ENCODE assay signal across 1 cellular context in genomic region chr1:26169669-26170471, GRCh38.
A peak's percentile ranks its signal among the peaks of the same experiment; 100 is the strongest.
TF ChIP-seq lines count a peak whose summit lies in the region.

Gene ZNF593 (plus strand): TSS chr1:26169908. CDS start chr1:26169984, 76 bp downstream.

TF ChIP-seq in HepG2, 621 proteins besides CTCF, POLR2A, EP300 and RAD21 (continued from another document and continues in another):
- TF ChIP-seq AHDC1 (CRISPR knock-in tag; IDR thresholded peaks at IDR 0.05; ENCODE audit: borderline replicate concordance) (no peak), KLF13 (CRISPR knock-in tag; IDR thresholded peaks at IDR 0.05) (no peak), NR2C2 (CRISPR knock-in tag; IDR thresholded peaks at IDR 0.05; ENCODE audit: borderline replicate concordance) (peak; percentile 97), ZNF609 (CRISPR knock-in tag; IDR thresholded peaks at IDR 0.05; ENCODE audit: borderline replicate concordance) (no peak), HOXD1 (CRISPR knock-in tag; IDR thresholded peaks at IDR 0.05) (peak; percentile 60; the same call in 1 of the 2 replicates), ZNF121 (CRISPR knock-in tag; IDR thresholded peaks at IDR 0.05) (no peak), NRL (CRISPR knock-in tag; IDR thresholded peaks at IDR 0.05; ENCODE audit: borderline replicate concordance) (peak; percentile 91; the same call in 1 of the 2 replicates), ARNT (IDR thresholded peaks at IDR 0.05) (no peak), ZNF512 (CRISPR knock-in tag; IDR thresholded peaks at IDR 0.05) (no peak), MNT (IDR thresholded peaks at IDR 0.05) (peak; percentile 64; the same call in 1 of the 2 replicates), SIN3A (IDR thresholded peaks at IDR 0.05; ENCODE audit: borderline replicate concordance, low read depth, low read length) (peak; percentile 94), THYN1 (CRISPR knock-in tag; IDR thresholded peaks at IDR 0.05; ENCODE audit: borderline replicate concordance, low read depth) (0 out of 2 replicates have a peak, but pooled peaks have one; percentile 83), AGO2 (optimal IDR thresholded peaks at IDR 0.05; ENCODE audit: low read depth, low read length) (peak; percentile 72), FOXK2 (IDR thresholded peaks at IDR 0.05) (no peak), ZNF839 (CRISPR knock-in tag; IDR thresholded peaks at IDR 0.05; ENCODE audit: borderline replicate concordance) (no peak), RBM39 (IDR thresholded peaks at IDR 0.05; ENCODE audit: low read depth, low read length, poor library complexity, severe bottlenecking) (peak; percentile 59), ZBTB42 (CRISPR knock-in tag; IDR thresholded peaks at IDR 0.05) (0 out of 2 replicates have a peak, but pooled peaks have one; percentile 39), CREB1 (IDR thresholded peaks at IDR 0.05) (peak; percentile 100), CREB1 (CRISPR knock-in tag; IDR thresholded peaks at IDR 0.05) (peak; percentile 98), NCOA1 (CRISPR knock-in tag; IDR thresholded peaks at IDR 0.05) (0 out of 2 replicates have a peak, but pooled peaks have one; percentile 63), TARDBP (CRISPR knock-in tag; IDR thresholded peaks at IDR 0.05) (peak; percentile 95), TP53 (CRISPR knock-in tag; conservative IDR thresholded peaks at IDR 0.05) (peak; percentile 71; the same call in 1 of the 2 replicates), BATF2 (CRISPR knock-in tag; IDR thresholded peaks at IDR 0.05) (peak; percentile 73; the same call in 1 of the 2 replicates), IRF1 (CRISPR knock-in tag; IDR thresholded peaks at IDR 0.05; ENCODE audit: low read depth) (no peak), ATRX (CRISPR knock-in tag; IDR thresholded peaks at IDR 0.05; ENCODE audit: borderline replicate concordance) (no peak), EEA1 (CRISPR knock-in tag; IDR thresholded peaks at IDR 0.05; ENCODE audit: borderline replicate concordance) (0 out of 2 replicates have a peak, but pooled peaks have one; percentile 73)
- TF ChIP-seq, protein P1, sequence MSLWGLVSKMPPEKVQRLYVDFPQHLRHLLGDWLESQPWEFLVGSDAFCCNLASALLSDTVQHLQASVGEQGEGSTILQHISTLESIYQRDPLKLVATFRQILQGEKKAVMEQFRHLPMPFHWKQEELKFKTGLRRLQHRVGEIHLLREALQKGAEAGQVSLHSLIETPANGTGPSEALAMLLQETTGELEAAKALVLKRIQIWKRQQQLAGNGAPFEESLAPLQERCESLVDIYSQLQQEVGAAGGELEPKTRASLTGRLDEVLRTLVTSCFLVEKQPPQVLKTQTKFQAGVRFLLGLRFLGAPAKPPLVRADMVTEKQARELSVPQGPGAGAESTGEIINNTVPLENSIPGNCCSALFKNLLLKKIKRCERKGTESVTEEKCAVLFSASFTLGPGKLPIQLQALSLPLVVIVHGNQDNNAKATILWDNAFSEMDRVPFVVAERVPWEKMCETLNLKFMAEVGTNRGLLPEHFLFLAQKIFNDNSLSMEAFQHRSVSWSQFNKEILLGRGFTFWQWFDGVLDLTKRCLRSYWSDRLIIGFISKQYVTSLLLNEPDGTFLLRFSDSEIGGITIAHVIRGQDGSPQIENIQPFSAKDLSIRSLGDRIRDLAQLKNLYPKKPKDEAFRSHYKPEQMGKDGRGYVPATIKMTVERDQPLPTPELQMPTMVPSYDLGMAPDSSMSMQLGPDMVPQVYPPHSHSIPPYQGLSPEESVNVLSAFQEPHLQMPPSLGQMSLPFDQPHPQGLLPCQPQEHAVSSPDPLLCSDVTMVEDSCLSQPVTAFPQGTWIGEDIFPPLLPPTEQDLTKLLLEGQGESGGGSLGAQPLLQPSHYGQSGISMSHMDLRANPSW (CRISPR knock-in tag; IDR thresholded peaks at IDR 0.05; ENCODE audit: borderline replicate concordance), result no peak
- TF ChIP-seq, protein P2, sequence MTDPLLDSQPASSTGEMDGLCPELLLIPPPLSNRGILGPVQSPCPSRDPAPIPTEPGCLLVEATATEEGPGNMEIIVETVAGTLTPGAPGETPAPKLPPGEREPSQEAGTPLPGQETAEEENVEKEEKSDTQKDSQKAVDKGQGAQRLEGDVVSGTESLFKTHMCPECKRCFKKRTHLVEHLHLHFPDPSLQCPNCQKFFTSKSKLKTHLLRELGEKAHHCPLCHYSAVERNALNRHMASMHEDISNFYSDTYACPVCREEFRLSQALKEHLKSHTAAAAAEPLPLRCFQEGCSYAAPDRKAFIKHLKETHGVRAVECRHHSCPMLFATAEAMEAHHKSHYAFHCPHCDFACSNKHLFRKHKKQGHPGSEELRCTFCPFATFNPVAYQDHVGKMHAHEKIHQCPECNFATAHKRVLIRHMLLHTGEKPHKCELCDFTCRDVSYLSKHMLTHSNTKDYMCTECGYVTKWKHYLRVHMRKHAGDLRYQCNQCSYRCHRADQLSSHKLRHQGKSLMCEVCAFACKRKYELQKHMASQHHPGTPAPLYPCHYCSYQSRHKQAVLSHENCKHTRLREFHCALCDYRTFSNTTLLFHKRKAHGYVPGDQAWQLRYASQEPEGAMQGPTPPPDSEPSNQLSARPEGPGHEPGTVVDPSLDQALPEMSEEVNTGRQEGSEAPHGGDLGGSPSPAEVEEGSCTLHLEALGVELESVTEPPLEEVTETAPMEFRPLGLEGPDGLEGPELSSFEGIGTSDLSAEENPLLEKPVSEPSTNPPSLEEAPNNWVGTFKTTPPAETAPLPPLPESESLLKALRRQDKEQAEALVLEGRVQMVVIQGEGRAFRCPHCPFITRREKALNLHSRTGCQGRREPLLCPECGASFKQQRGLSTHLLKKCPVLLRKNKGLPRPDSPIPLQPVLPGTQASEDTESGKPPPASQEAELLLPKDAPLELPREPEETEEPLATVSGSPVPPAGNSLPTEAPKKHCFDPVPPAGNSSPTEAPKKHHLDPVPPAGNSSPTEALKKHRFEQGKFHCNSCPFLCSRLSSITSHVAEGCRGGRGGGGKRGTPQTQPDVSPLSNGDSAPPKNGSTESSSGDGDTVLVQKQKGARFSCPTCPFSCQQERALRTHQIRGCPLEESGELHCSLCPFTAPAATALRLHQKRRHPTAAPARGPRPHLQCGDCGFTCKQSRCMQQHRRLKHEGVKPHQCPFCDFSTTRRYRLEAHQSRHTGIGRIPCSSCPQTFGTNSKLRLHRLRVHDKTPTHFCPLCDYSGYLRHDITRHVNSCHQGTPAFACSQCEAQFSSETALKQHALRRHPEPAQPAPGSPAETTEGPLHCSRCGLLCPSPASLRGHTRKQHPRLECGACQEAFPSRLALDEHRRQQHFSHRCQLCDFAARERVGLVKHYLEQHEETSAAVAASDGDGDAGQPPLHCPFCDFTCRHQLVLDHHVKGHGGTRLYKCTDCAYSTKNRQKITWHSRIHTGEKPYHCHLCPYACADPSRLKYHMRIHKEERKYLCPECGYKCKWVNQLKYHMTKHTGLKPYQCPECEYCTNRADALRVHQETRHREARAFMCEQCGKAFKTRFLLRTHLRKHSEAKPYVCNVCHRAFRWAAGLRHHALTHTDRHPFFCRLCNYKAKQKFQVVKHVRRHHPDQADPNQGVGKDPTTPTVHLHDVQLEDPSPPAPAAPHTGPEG (CRISPR knock-in tag; IDR thresholded peaks at IDR 0.05), result peak; percentile 93
- TF ChIP-seq, protein P3, sequence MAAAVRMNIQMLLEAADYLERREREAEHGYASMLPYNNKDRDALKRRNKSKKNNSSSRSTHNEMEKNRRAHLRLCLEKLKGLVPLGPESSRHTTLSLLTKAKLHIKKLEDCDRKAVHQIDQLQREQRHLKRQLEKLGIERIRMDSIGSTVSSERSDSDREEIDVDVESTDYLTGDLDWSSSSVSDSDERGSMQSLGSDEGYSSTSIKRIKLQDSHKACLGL (CRISPR knock-in tag; IDR thresholded peaks at IDR 0.05), result peak; percentile 100
